Comparison of ENCODE assay signal across 26 cellular contexts in genomic region chr1:18934205-18935000, GRCh38. TPM values are rescaled to one million over a fixed set of nuclear protein-coding genes. Genes with fewer than 3 reads are reported as not detected.
A peak's percentile ranks its signal among the peaks of the same experiment; 100 is the strongest.
DNase-seq lines count a peak whose midpoint lies in the region; ATAC-seq and TF ChIP-seq lines count a peak whose summit lies in the region.
"Had no signal": no experiment of that assay in that cellular context is flagged by ENCODE, and none has a peak within 500 bp of the region (broad histone marks: within the 10 kb centered on the region; RNA-seq: fewer than 3 reads in every experiment).

No MANE protein-coding gene starts in this region.

- no peak for ATAC-seq in HG02852 (IDR thresholded peaks at IDR 0.05; ENCODE audit: unreplicated experiment)
- ATAC-seq: GM12878, K562, left colon, pancreas, sciatic nerve had no signal

- peak; percentile 29 for DNase-seq in activated CD4-positive, alpha-beta T cell treated with anti-CD3 and anti-CD28 coated beads, Interleukin-2, amount 10 ng/mL, durations not matched to agents 7 days and 5 days
- no peak for DNase-seq in activated CD4-positive, alpha-beta T cell treated with anti-CD3 and anti-CD28 coated beads, Interleukin-2, amount 50 U/mL, for 4 hours
- DNase-seq in DMS53 treated with DMSO at 0.1 percent for 48 hours (lab: John Stamatoyannopoulos, UW; ENCODE audit: unreplicated experiment) (peak; percentile 5), NCI-H345 (lab: John Stamatoyannopoulos, UW) (peak; percentile 81), immature natural killer cell (no peak), KBM-7 (no peak), Peyer's patch (no peak)
- DNase-seq: ACHN; activated CD4-positive, CD25-positive, alpha-beta regulatory T cell; brain microvascular endothelial cell; DMS 273 treated with DMSO at 0.1 percent for 48 hours; left colon; mesenchymal stem cell; NCI-H2029 treated with DMSO at 0.1 percent for 48 hours; pancreas; PC-9; stimulated activated CD4-positive, alpha-beta T cell treated with anti-CD3 and anti-CD28 coated beads, Interleukin-15, amount 100 ng/mL, for 24 hours; T-helper 9 cell had no signal

- TF ChIP-seq CTCF in Peyer's patch (IDR thresholded peaks at IDR 0.05), result no peak

- H3K27ac Mint-ChIP-seq in activated CD4-positive, alpha-beta T cell treated with anti-CD3 and anti-CD28 coated beads, Interleukin-2, amount 10 ng/mL, durations not matched to agents 7 days and 5 days, result peak overlapping the region; percentile 80
- peak overlapping the region in 5 of 6 donors; percentile 11 to 82 (median 36) for H3K27ac Mint-ChIP-seq in immature natural killer cell
- H3K27ac Mint-ChIP-seq: GM23338 had no signal

- CTCF ChIA-PET in activated CD4-positive, alpha-beta T cell treated with anti-CD3 and anti-CD28 coated beads, Interleukin-2, amount 10 ng/mL, durations not matched to agents 7 days and 5 days (lab: Charles Lee), result interaction anchor here (1.6 kb wide), 1 partner anchor 8 kb away, joined by 6 read pairs; no protein-coding TSS in a partner anchor

- no peak for TF ChIP-seq POLR2A in Peyer's patch (IDR thresholded peaks at IDR 0.05)

- no peaks in the 10 kb centered on the region for H3K27me3 Mint-ChIP-seq in activated CD4-positive, alpha-beta T cell treated with anti-CD3 and anti-CD28 coated beads, Interleukin-2, amount 10 ng/mL, durations not matched to agents 7 days and 5 days
- peaks cover 0 to 10% (median 4%) of the 10 kb centered on the region in 3 donors for H3K27me3 Mint-ChIP-seq in immature natural killer cell (ENCODE audit: low read depth in 3 of 3)

- peak overlapping the region; percentile 39 for H3K4me3 Mint-ChIP-seq in activated CD4-positive, alpha-beta T cell treated with anti-CD3 and anti-CD28 coated beads, Interleukin-2, amount 10 ng/mL, durations not matched to agents 7 days and 5 days
- peak overlapping the region in 1 of 5 donors; percentile 2 for H3K4me3 Mint-ChIP-seq in immature natural killer cell
- H3K4me3 Mint-ChIP-seq: GM23338 had no signal

- H3K27ac ChIP-seq in Peyer's patch, result no peak overlapping the region
- H3K27ac ChIP-seq: BLaER1 treated with 17β-estradiol and CSF1 and Interleukin-3, amounts not matched to agents 10 nM and 100 nM; brain microvascular endothelial cell; pancreas; PC-9; vagina had no signal

- no peaks in the 10 kb centered on the region for H3K36me3 ChIP-seq in Peyer's patch
- H3K36me3 ChIP-seq: BLaER1 treated with 17β-estradiol and CSF1 and Interleukin-3, amounts not matched to agents 10 nM and 100 nM; brain microvascular endothelial cell; pancreas; vagina had no signal

- H3K9me3 Mint-ChIP-seq in activated CD4-positive, alpha-beta T cell treated with anti-CD3 and anti-CD28 coated beads, Interleukin-2, amount 10 ng/mL, durations not matched to agents 7 days and 5 days, result no peaks in the 10 kb centered on the region
- no peaks in the 10 kb centered on the region for H3K9me3 Mint-ChIP-seq in immature natural killer cell
- H3K9me3 Mint-ChIP-seq: activated T-helper 2 cell treated with anti-CD3 and anti-CD28 coated beads, Interferon-gamma antibody, Interleukin-2, Interleukin-4, amounts not matched to agents 10 μg/mL and 5 μg/mL and 100 μg/mL, durations not matched to agents 14 hours and 24 hours and 36 hours; GM23338 had no signal

- H3K4me1 ChIP-seq in Peyer's patch, result peaks cover 0 to 10% (median 5%) of the 10 kb centered on the region in 4 donors

- POLR2A ChIA-PET in activated CD4-positive, alpha-beta T cell treated with anti-CD3 and anti-CD28 coated beads, Interleukin-2, amount 10 ng/mL, durations not matched to agents 7 days and 5 days (lab: Charles Lee), result no interaction called here

- no peaks in the 10 kb centered on the region for H3K36me3 Mint-ChIP-seq in activated CD4-positive, alpha-beta T cell treated with anti-CD3 and anti-CD28 coated beads, Interleukin-2, amount 10 ng/mL, durations not matched to agents 7 days and 5 days (ENCODE audit: low read depth)
- H3K36me3 Mint-ChIP-seq in immature natural killer cell, result no peaks in the 10 kb centered on the region

- H3K4me3 ChIP-seq in Peyer's patch, result no peak overlapping the region
- H3K4me3 ChIP-seq: BLaER1 treated with 17β-estradiol and CSF1 and Interleukin-3, amounts not matched to agents 10 nM and 100 nM; GM12878; GM23338; K562; pancreas; PC-9; vagina had no signal

- peaks cover 51% of the 10 kb centered on the region for H3K4me1 Mint-ChIP-seq in activated CD4-positive, alpha-beta T cell treated with anti-CD3 and anti-CD28 coated beads, Interleukin-2, amount 10 ng/mL, durations not matched to agents 7 days and 5 days
- H3K4me1 Mint-ChIP-seq in immature natural killer cell, result peaks cover 65 to 76% of the 10 kb centered on the region in 2 donors

- in situ Hi-C loops in KBM-7 (cut with MboI; ENCODE audit: low pct_unique_long_range_greater_than_20kb, low sequenced_read_pairs), result no loop called here

- no peaks in the 10 kb centered on the region for H3K27me3 ChIP-seq in Peyer's patch
- H3K27me3 ChIP-seq: BLaER1 treated with 17β-estradiol and CSF1 and Interleukin-3, amounts not matched to agents 10 nM and 100 nM; brain microvascular endothelial cell; pancreas; vagina had no signal

- no peaks in the 10 kb centered on the region for H3K9me3 ChIP-seq in Peyer's patch
- H3K9me3 ChIP-seq: BLaER1 treated with 17β-estradiol and CSF1 and Interleukin-3, amounts not matched to agents 10 nM and 100 nM; pancreas; vagina had no signal

RNA-seq across cellular contexts. Expression of gene IFFO2, which starts 22.1 kb away (rescaled TPM):
- total RNA-seq in activated CD4-positive, alpha-beta T cell treated with anti-CD3 and anti-CD28 coated beads, Interleukin-2, amount 10 ng/mL, durations not matched to agents 7 days and 5 days, result 10 to 100 TPM; 20.4 to 21.7 TPM
- 1 to 10 TPM; 1.9 to 3.9 (median 3.2) TPM for polyA plus RNA-seq in immature natural killer cell
- total RNA-seq in Peyer's patch, result 10 to 100 TPM in 1 of 4 donors, 1 to 10 TPM in 3; 1.9 to 14.9 (median 3.8) TPM

RNA-seq across cellular contexts. Expression of gene ALDH4A1, which starts 32.0 kb away (rescaled TPM):
- 1 to 10 TPM; 4.3 to 5.9 TPM for total RNA-seq in activated CD4-positive, alpha-beta T cell treated with anti-CD3 and anti-CD28 coated beads, Interleukin-2, amount 10 ng/mL, durations not matched to agents 7 days and 5 days
- 1 to 10 TPM; 1.7 to 6.7 (median 3.8) TPM for polyA plus RNA-seq in immature natural killer cell
- 1 to 10 TPM; 2.8 to 5.8 (median 4.1) TPM for total RNA-seq in Peyer's patch

Comparison
In these comparisons a context has a peak if more than half of its experiments do, and no peak if none do; other contexts are left out.
1. DNase-seq: peak in activated CD4-positive, alpha-beta T cell treated with anti-CD3 and anti-CD28 coated beads, Interleukin-2, amount 10 ng/mL, durations not matched to agents 7 days and 5 days (single experiment), DMS53 treated with DMSO at 0.1 percent for 48 hours (single experiment) and NCI-H345 (single experiment); none in activated CD4-positive, alpha-beta T cell treated with anti-CD3 and anti-CD28 coated beads, Interleukin-2, amount 50 U/mL, for 4 hours (0 of 2), immature natural killer cell (0 of 3), KBM-7 (single experiment) and Peyer's patch (0 of 3).